8 cellular contexts compared by ENCODE assay signal in the genomic region with DNA sequence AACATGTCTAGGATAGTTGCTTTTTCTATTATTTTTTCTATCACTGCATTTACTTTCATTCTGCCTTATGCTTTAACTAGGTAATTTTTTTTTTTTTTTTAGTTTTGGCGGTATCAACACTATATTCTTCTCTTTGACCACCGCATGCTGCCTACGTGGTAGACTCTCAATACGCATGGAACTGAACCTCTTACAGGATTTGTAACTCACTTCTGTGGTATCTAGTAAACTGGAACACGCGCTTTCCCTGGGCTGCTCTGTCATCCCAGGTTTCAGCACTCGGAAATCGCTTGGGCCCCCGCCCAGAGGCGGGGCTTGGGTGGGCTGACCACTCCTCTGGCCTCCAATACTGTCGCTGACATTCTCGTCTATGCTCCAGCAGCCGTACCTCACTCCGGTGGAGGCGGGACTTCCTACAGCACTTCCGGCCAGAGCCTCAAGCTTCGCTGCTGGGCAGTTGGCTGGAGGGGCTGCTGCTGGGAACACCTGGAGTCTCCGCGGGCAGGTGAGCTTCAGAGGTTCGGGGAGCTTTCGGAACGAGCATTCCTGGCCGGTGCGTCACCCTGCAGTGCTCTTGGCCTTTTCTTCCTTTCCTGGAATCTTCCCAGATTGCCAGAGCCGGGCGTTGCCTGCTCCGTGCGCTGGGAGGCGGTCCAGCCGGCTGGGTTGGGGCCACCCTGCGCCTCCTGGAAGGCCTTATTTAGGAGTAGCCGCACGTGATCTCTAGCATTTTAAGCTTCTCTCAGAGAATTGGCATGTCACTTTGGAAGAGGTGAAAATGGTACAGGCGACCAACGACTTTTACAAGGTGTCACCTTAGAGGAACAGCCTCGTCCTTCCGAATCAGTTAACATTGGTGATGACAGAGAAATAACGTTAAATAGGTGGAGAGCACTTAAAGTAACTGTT. TPM values are rescaled to one million over a fixed set of nuclear protein-coding genes. Genes with fewer than 3 reads are reported as not detected.
DNase-seq lines count a peak whose midpoint lies in the region; ATAC-seq and FAIRE-seq lines count a peak whose summit lies in the region.

A gene with protein sequence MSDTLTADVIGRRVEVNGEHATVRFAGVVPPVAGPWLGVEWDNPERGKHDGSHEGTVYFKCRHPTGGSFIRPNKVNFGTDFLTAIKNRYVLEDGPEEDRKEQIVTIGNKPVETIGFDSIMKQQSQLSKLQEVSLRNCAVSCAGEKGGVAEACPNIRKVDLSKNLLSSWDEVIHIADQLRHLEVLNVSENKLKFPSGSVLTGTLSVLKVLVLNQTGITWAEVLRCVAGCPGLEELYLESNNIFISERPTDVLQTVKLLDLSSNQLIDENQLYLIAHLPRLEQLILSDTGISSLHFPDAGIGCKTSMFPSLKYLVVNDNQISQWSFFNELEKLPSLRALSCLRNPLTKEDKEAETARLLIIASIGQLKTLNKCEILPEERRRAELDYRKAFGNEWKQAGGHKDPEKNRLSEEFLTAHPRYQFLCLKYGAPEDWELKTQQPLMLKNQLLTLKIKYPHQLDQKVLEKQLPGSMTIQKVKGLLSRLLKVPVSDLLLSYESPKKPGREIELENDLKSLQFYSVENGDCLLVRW (plus strand): TSS at position 428 of the 909 bp plus-strand sequence. CDS start 12,623 bp downstream, outside the sequence.

- peak within 1 kb of the TSS; percentile 97 to 99 for H3K4me3 Mint-ChIP-seq in activated T-cell treated with anti-CD3 and anti-CD28 coated beads, Interleukin-2, amount 50 U/mL, for 72 hours

- H3K9me3 Mint-ChIP-seq in activated T-cell treated with anti-CD3 and anti-CD28 coated beads, Interleukin-2, amount 50 U/mL, for 72 hours: no peaks in the 10 kb centered on the region

- peak within 1 kb of the TSS; percentile 95 for H3K27ac Mint-ChIP-seq in activated T-cell treated with anti-CD3 and anti-CD28 coated beads, Interleukin-2, amount 50 U/mL, for 72 hours

- peak within 1 kb of the TSS; percentile 50 for H3K9ac ChIP-seq in muscle layer of colon (ENCODE audit: low read length)

- peak; percentile 95 for FAIRE-seq in RCC 7860 (lab: Jason Lieb, UNC)

- peaks cover 4% of the 10 kb centered on the region for H3K4me1 ChIP-seq in muscle layer of colon (ENCODE audit: insufficient read depth, low read length)

- peak; percentile 100 for ATAC-seq in GM21723 (IDR thresholded peaks at IDR 0.05; ENCODE audit: unreplicated experiment)
- ATAC-seq in activated T-cell treated with anti-CD3 and anti-CD28 coated beads, Interleukin-2, amount 50 U/mL, for 72 hours (replicated peaks in 1 of 2): peak; percentile 98
- peak; percentile 100 for ATAC-seq in esophagus mucosa

- DNase-seq in DMS53 treated with DMSO at 0.1 percent for 48 hours (lab: John Stamatoyannopoulos, UW; ENCODE audit: unreplicated experiment): peak; percentile 97
- peak; percentile 90 for DNase-seq in KG1 (lab: John Stamatoyannopoulos, UW)
- peak; percentile 96 for DNase-seq in RCC 7860 (ENCODE audit: low spot score)
- DNase-seq in activated T-cell treated with anti-CD3 and anti-CD28 coated beads, Interleukin-2, amount 50 U/mL, for 72 hours: peak; percentile 91 to 94
- peak; percentile 77 for DNase-seq in stimulated activated CD8-positive, alpha-beta memory T cell treated with anti-CD3 and anti-CD28 coated beads, Interleukin-7, amount 100 ng/mL, for 24 hours (ENCODE audit: low read depth)

- peak within 1 kb of the TSS; percentile 85 for H3K27ac ChIP-seq in muscle layer of colon (ENCODE audit: low read depth, low read length)

- no peaks in the 10 kb centered on the region for H3K27me3 ChIP-seq in muscle layer of colon (ENCODE audit: control insufficient read depth in 1 of 2, insufficient read depth in 2 of 2, low read length in 2 of 2)

- peaks cover 0 to 5% of the 10 kb centered on the region in 2 donors for H3K36me3 Mint-ChIP-seq in activated T-cell treated with anti-CD3 and anti-CD28 coated beads, Interleukin-2, amount 50 U/mL, for 72 hours (ENCODE audit: insufficient read depth in 2 of 2)

- peak within 1 kb of the TSS; percentile 70 to 92 for H3K4me3 ChIP-seq in muscle layer of colon (ENCODE audit: low read depth in 1 of 2, low read length in 2 of 2)

- H3K9me3 ChIP-seq in muscle layer of colon (ENCODE audit: low read length): no peaks in the 10 kb centered on the region

- H3K27me3 Mint-ChIP-seq in activated T-cell treated with anti-CD3 and anti-CD28 coated beads, Interleukin-2, amount 50 U/mL, for 72 hours (ENCODE audit: low read depth): no peaks in the 10 kb centered on the region

- peaks cover 39% of the 10 kb centered on the region for H3K4me1 Mint-ChIP-seq in activated T-cell treated with anti-CD3 and anti-CD28 coated beads, Interleukin-2, amount 50 U/mL, for 72 hours (ENCODE audit: low read depth)

- no peaks in the 10 kb centered on the region for H3K36me3 ChIP-seq in muscle layer of colon (ENCODE audit: insufficient read depth, low read length)

RNA-seq across cellular contexts. Expression of the gene that starts here (rescaled TPM):
- 10 to 100 TPM; 27.7 to 37.3 TPM for total RNA-seq in activated T-cell treated with anti-CD3 and anti-CD28 coated beads, Interleukin-2, amount 50 U/mL, for 72 hours
- total RNA-seq in esophagus mucosa: 17.9 TPM

Comparison
In these comparisons a context has a peak if more than half of its experiments do, and no peak if none do; other contexts are left out.
1. Peak in every context shown above with its lines: DNase-seq, ATAC-seq, H3K4me3 ChIP-seq and H3K27ac ChIP-seq.